ENCODE assay signal across 8 cellular contexts in genomic region chr1:183604048-183604808, GRCh38. TPM values are rescaled to one million over a fixed set of nuclear protein-coding genes. Genes with fewer than 3 reads are reported as not detected.
DNase-seq lines count a peak whose midpoint lies in the region; ATAC-seq and TF ChIP-seq lines count a peak whose summit lies in the region.

No MANE protein-coding gene starts in this region.

- DNase-seq in Ammon's horn (ENCODE audit: low spot score) (peak; percentile 59), GM23338 (ENCODE audit: low spot score) (no peak), RPMI8226 (peak; percentile 17), hepatocyte (ENCODE audit: low spot score) (no peak), foreskin melanocyte (no peak), NCI-H1694 treated with DMSO at 0.1 percent for 48 hours (lab: John Stamatoyannopoulos, UW) (no peak), G401 (ENCODE audit: low spot score) (no peak)
- no peak for DNase-seq in activated T-cell treated with anti-CD3 and anti-CD28 coated beads, Interleukin-2, amount 50 U/mL, for 48 hours

- H3K4me2 ChIP-seq in GM23338 (no peak overlapping the region), hepatocyte (no peak overlapping the region)

- no peak overlapping the region for H3K4me3 Mint-ChIP-seq in GM23338

- H3K27ac ChIP-seq in GM23338 (ENCODE audit: low read depth) (no peak overlapping the region), hepatocyte (peak overlapping the region; percentile 83)

- ATAC-seq in GM23338 = no peak

- H2AFZ ChIP-seq in GM23338 = peak overlapping the region; percentile 87
- no peak overlapping the region for H2AFZ ChIP-seq in hepatocyte

- no peak overlapping the region for H3K4me3 ChIP-seq in GM23338
- no peak overlapping the region for H3K4me3 ChIP-seq in hepatocyte

- no peaks in the 10 kb centered on the region for H3K36me3 Mint-ChIP-seq in GM23338 (ENCODE audit: low read depth)

- no peaks in the 10 kb centered on the region for H3K79me2 ChIP-seq in GM23338 (replicated peaks; ENCODE audit: insufficient read depth)
- no peaks in the 10 kb centered on the region for H3K79me2 ChIP-seq in hepatocyte

- 0 out of 2 replicates have a peak overlapping the region, but pooled peaks have one; percentile 20 for H3K27ac Mint-ChIP-seq in GM23338

- no peaks in the 10 kb centered on the region for H3K9me3 ChIP-seq in hepatocyte (ENCODE audit: low read depth)

- no peaks in the 10 kb centered on the region for H4K20me1 ChIP-seq in GM23338 (replicated peaks; ENCODE audit: insufficient read depth)
- no peaks in the 10 kb centered on the region for H4K20me1 ChIP-seq in hepatocyte (ENCODE audit: insufficient read depth, poor library complexity, severe bottlenecking)

- H3K9me2 ChIP-seq in GM23338 (ENCODE audit: insufficient read depth) = 0 out of 2 replicates have a peak, but pooled peaks cover 8% of the 10 kb centered on the region
- no peaks in the 10 kb centered on the region for H3K9me2 ChIP-seq in hepatocyte (replicated peaks; ENCODE audit: insufficient read depth)

- TF ChIP-seq CTCF in GM23338 (conservative IDR thresholded peaks at IDR 0.05; ENCODE audit: low read depth in 2 of 2) (no peak), hepatocyte (IDR thresholded peaks at IDR 0.05; ENCODE audit: poor library complexity) (no peak)

- 65% methylated on average over 10 of the region's 10 CpGs for WGBS in hepatocyte (ENCODE audit: low lambda C conversion rate, missing lambda C conversion rate)

- peaks cover 3% of the 10 kb centered on the region; the same call in 2 of the 3 replicates for H3K4me1 Mint-ChIP-seq in GM23338

- peaks cover 6% of the 10 kb centered on the region for H3K27me3 Mint-ChIP-seq in GM23338 (ENCODE audit: insufficient read depth, low read depth, poor library complexity)

- H3K4me1 ChIP-seq in GM23338 (ENCODE audit: insufficient read depth) (no peaks in the 10 kb centered on the region), hepatocyte (ENCODE audit: insufficient read depth) (no peaks in the 10 kb centered on the region)

- H3K27me3 ChIP-seq in GM23338 (ENCODE audit: insufficient read depth) (no peaks in the 10 kb centered on the region), hepatocyte (no peaks in the 10 kb centered on the region)

- in situ Hi-C loops in G401 (cut with HindIII; ENCODE audit: low sequenced_read_pairs) = no loop called here

- H3K9me3 Mint-ChIP-seq in GM23338 = no peaks in the 10 kb centered on the region; the same call in 2 of the 3 replicates

- H3K36me3 ChIP-seq in GM23338 (ENCODE audit: insufficient read depth) (no peaks in the 10 kb centered on the region), hepatocyte (replicated peaks; ENCODE audit: insufficient read depth, low read depth) (no peaks in the 10 kb centered on the region)

- no peaks in the 10 kb centered on the region for H3F3A ChIP-seq in GM23338 (replicated peaks; ENCODE audit: low read depth)

TF ChIP-seq in GM23338, 12 proteins besides CTCF, POLR2A, EP300 and RAD21 (continues in another document):
- TF ChIP-seq EZH2phosphoT487 (IDR thresholded peaks at IDR 0.05; ENCODE audit: unreplicated experiment) (no peak), NANOG (IDR thresholded peaks at IDR 0.05; ENCODE audit: borderline replicate concordance) (no peak), JUNB (IDR thresholded peaks at IDR 0.05; ENCODE audit: unreplicated experiment) (no peak), CREB1 (CRISPR knock-in tag; IDR thresholded peaks at IDR 0.05; ENCODE audit: low read depth) (no peak), ETS1 (IDR thresholded peaks at IDR 0.05) (no peak), ZNF462 (CRISPR knock-in tag; IDR thresholded peaks at IDR 0.05) (no peak)

RNA-seq across cellular contexts. Expression of gene NCF2, which starts 14.0 kb away (rescaled TPM):
- total RNA-seq in GM23338 (2014; rRNA removed; shearing (Covaris generic)) = not detected in 2 replicates
- polyA plus RNA-seq in GM23338 (2016; fragmentation: Nextera tagmentation; extraction: Ambion mirVana) (0.45 TPM in 1 of 2 replicates, not detected in the other), hepatocyte (0.52 and 3.1 TPM in 2 replicates)
- 2.4 and 13.7 TPM in 2 replicates for total RNA-seq in hepatocyte
- total RNA-seq in G401 (2014; rRNA removed; shearing (Covaris generic)) = not detected in 2 replicates

RNA-seq across cellular contexts. Expression of gene ARPC5, which starts 31.4 kb away (rescaled TPM):
- total RNA-seq in GM23338 (2014; rRNA removed; shearing (Covaris generic)) = 75.4 and 90.8 TPM in 2 replicates
- polyA plus RNA-seq in GM23338 (2016; fragmentation: Nextera tagmentation; extraction: Ambion mirVana) (95.9 and 98.9 TPM in 2 replicates), hepatocyte (183 and 192 TPM in 2 replicates)
- total RNA-seq in hepatocyte = 144 TPM in 2 replicates
- total RNA-seq in G401 (2014; rRNA removed; shearing (Covaris generic)) = 81.4 and 155 TPM in 2 replicates

RNA-seq across cellular contexts. Expression of gene APOBEC4, which starts 48.9 kb away (rescaled TPM):
- not detected in 2 replicates for total RNA-seq in GM23338 (2014; rRNA removed; shearing (Covaris generic))
- 0.10 TPM in 1 of 2 replicates, not detected in the other for polyA plus RNA-seq in GM23338 (2016; fragmentation: Nextera tagmentation; extraction: Ambion mirVana)
- total RNA-seq in hepatocyte = 0.37 TPM in 1 of 2 replicates, not detected in the other
- polyA plus RNA-seq in hepatocyte = not detected in 2 replicates
- total RNA-seq in G401 (2014; rRNA removed; shearing (Covaris generic)) = not detected in 2 replicates

Comparison
In these comparisons a context has a peak if more than half of its experiments do, and no peak if none do; other contexts are left out.
1. DNase-seq: peak in Ammon's horn (single experiment) and RPMI8226 (single experiment); none in GM23338 (single experiment), hepatocyte (single experiment), foreskin melanocyte (single experiment), activated T-cell treated with anti-CD3 and anti-CD28 coated beads, Interleukin-2, amount 50 U/mL, for 48 hours (0 of 2), NCI-H1694 treated with DMSO at 0.1 percent for 48 hours (single experiment) and G401 (single experiment).